In genomic region chr5:117463836-117464235, GRCh38 we compare ENCODE assay signal across 2 cellular contexts.
TF ChIP-seq lines count a peak whose summit lies in the region.

No MANE protein-coding gene starts in this region.

TF ChIP-seq in SK-N-SH, 30 proteins besides CTCF, POLR2A, EP300 and RAD21 (continued from another document):
- TF ChIP-seq PBX3 (IDR thresholded peaks at IDR 0.05) (no peak), GATA2 (CRISPR knock-in tag; IDR thresholded peaks at IDR 0.05) (peak; percentile 17; the same call in 1 of the 2 replicates), RCOR1 (IDR thresholded peaks at IDR 0.05; ENCODE audit: low read length) (no peak), FOXM1 (IDR thresholded peaks at IDR 0.05; ENCODE audit: low read depth) (no peak), REST (IDR thresholded peaks at IDR 0.05; ENCODE audit: low read depth, low read length) (no peak)

TF ChIP-seq in SK-N-SH treated with all-trans-retinoic acid at 6 μM for 48 hours, 23 proteins besides CTCF, POLR2A, EP300 and RAD21 (continued from another document):
- TF ChIP-seq CSRNP3 (CRISPR knock-in tag; IDR thresholded peaks at IDR 0.05) (no peak), GLIS3 (CRISPR knock-in tag; IDR thresholded peaks at IDR 0.05) (no peak), ZNF565 (CRISPR knock-in tag; conservative IDR thresholded peaks at IDR 0.05; ENCODE audit: low read depth) (no peak), ZFP3 (CRISPR knock-in tag; IDR thresholded peaks at IDR 0.05) (no peak), ZNF8 (CRISPR knock-in tag; IDR thresholded peaks at IDR 0.05) (no peak), RARB (CRISPR knock-in tag; IDR thresholded peaks at IDR 0.05) (no peak), SNAI2 (CRISPR knock-in tag; IDR thresholded peaks at IDR 0.05) (no peak), ZC3H10 (CRISPR knock-in tag; IDR thresholded peaks at IDR 0.05) (no peak)
